In genomic region chr3:194683431-194683830, GRCh38 we compare ENCODE assay signal across 1 cellular context.
TF ChIP-seq lines count a peak whose summit lies in the region.

No MANE protein-coding gene starts in this region.

TF ChIP-seq in HCT116, 20 proteins besides CTCF, POLR2A, EP300 and RAD21 (continued from another document):
- no peak for TF ChIP-seq ZBTB33 (IDR thresholded peaks at IDR 0.05; ENCODE audit: extremely low read depth, insufficient replicate concordance, low read length)
- no peak for TF ChIP-seq EGR1 (IDR thresholded peaks at IDR 0.05; ENCODE audit: low read depth)
- no peak for TF ChIP-seq JUND (IDR thresholded peaks at IDR 0.05)
- no peak for TF ChIP-seq SP1 (IDR thresholded peaks at IDR 0.05; ENCODE audit: low read depth)
- TF ChIP-seq POLR2AphosphoS5 (IDR thresholded peaks at IDR 0.05; ENCODE audit: low read depth, low read length) = no peak
- no peak for TF ChIP-seq FOSL1 (IDR thresholded peaks at IDR 0.05; ENCODE audit: low read depth)
- TF ChIP-seq ZFX (IDR thresholded peaks at IDR 0.05) = no peak
- TF ChIP-seq EZH2phosphoT487 (IDR thresholded peaks at IDR 0.05; ENCODE audit: borderline replicate concordance) = no peak
